Comparison of ENCODE assay signal across 10 cellular contexts in genomic region chr2:10544252-10544651, GRCh38.
DNase-seq lines count a peak whose midpoint lies in the region; ATAC-seq and TF ChIP-seq lines count a peak whose summit lies in the region.
"Had no signal": no experiment of that assay in that cellular context is flagged by ENCODE, and none has a peak within 500 bp of the region (broad histone marks: within the 10 kb centered on the region; RNA-seq: fewer than 3 reads in every experiment).

No MANE protein-coding gene starts in this region.

- DNase-seq in GM13977 (ENCODE audit: low spot score) (peak; percentile 60), NOMO-1 (lab: John Stamatoyannopoulos, UW; ENCODE audit: unreplicated experiment in 2 of 2) (peak; percentile 76 to 87), GM19238 (ENCODE audit: insufficient read length, low spot score) (no peak), chondrocyte (ENCODE audit: low spot score) (no peak)
- peak; percentile 33 for DNase-seq in activated gamma-delta T cell treated with anti-CD3 and anti-CD28 coated beads, Interleukin-2, amount 50 U/mL, for 16 hours (ENCODE audit: low read depth)
- peak; percentile 75 for DNase-seq in natural killer cell treated with Interleukin-12 subunit alpha and Interleukin-12 subunit beta and Interleukin-15 and Interleukin-18, amount 100 ng/mL, for 72 hours (ENCODE audit: low spot score)
- DNase-seq: caudate nucleus; NCI-H2081; stimulated activated CD4-positive, alpha-beta T cell treated with anti-CD3 and anti-CD28 coated beads, Interleukin-2, amount 100 ng/mL, for 48 hours had no signal

- H3K27ac Mint-ChIP-seq in natural killer cell treated with Interleukin-12 subunit alpha and Interleukin-12 subunit beta and Interleukin-15 and Interleukin-18, amount 100 ng/mL, for 72 hours = peak overlapping the region in 1 of 2 donors; percentile 7
- H3K27ac Mint-ChIP-seq in chondrocyte (ENCODE audit: unreplicated experiment) = no peak overlapping the region

- peaks cover 5 to 20% of the 10 kb centered on the region in 2 donors for H3K4me1 Mint-ChIP-seq in natural killer cell treated with Interleukin-12 subunit alpha and Interleukin-12 subunit beta and Interleukin-15 and Interleukin-18, amount 100 ng/mL, for 72 hours (ENCODE audit: low read depth in 2 of 2)
- H3K4me1 Mint-ChIP-seq in chondrocyte (ENCODE audit: low read depth) = peaks cover 7% of the 10 kb centered on the region

- peak overlapping the region; percentile 48 for H3K4me3 Mint-ChIP-seq in natural killer cell treated with Interleukin-12 subunit alpha and Interleukin-12 subunit beta and Interleukin-15 and Interleukin-18, amount 100 ng/mL, for 72 hours
- H3K4me3 Mint-ChIP-seq in chondrocyte (ENCODE audit: unreplicated experiment) = no peak overlapping the region

- in situ Hi-C loops in GM13977 (cut with MboI; ENCODE audit: low pct_unique_long_range_greater_than_20kb, low sequenced_read_pairs, unreplicated experiment) = no loop called here

- TF ChIP-seq CTCF in GM13977 (IDR thresholded peaks at IDR 0.05; ENCODE audit: extremely low read depth, insufficient read depth, missing control alignments) = no peak
- TF ChIP-seq CTCF in chondrocyte (IDR thresholded peaks at IDR 0.05) = no peak

- ATAC-seq in natural killer cell treated with Interleukin-12 subunit alpha and Interleukin-12 subunit beta and Interleukin-15 and Interleukin-18, amount 100 ng/mL, for 72 hours = peak; percentile 91 to 94
- no peak for ATAC-seq in GM21381 (IDR thresholded peaks at IDR 0.05; ENCODE audit: unreplicated experiment)

- no peaks in the 10 kb centered on the region for H3K9me3 Mint-ChIP-seq in natural killer cell treated with Interleukin-12 subunit alpha and Interleukin-12 subunit beta and Interleukin-15 and Interleukin-18, amount 100 ng/mL, for 72 hours
- H3K9me3 Mint-ChIP-seq in chondrocyte (ENCODE audit: low read depth) = no peaks in the 10 kb centered on the region

- peaks cover 6 to 21% of the 10 kb centered on the region in 2 donors for H3K27me3 Mint-ChIP-seq in natural killer cell treated with Interleukin-12 subunit alpha and Interleukin-12 subunit beta and Interleukin-15 and Interleukin-18, amount 100 ng/mL, for 72 hours
- peaks cover 9% of the 10 kb centered on the region for H3K27me3 Mint-ChIP-seq in chondrocyte (ENCODE audit: low read depth)

- no peaks in the 10 kb centered on the region for H3K36me3 Mint-ChIP-seq in natural killer cell treated with Interleukin-12 subunit alpha and Interleukin-12 subunit beta and Interleukin-15 and Interleukin-18, amount 100 ng/mL, for 72 hours
- H3K36me3 Mint-ChIP-seq in chondrocyte (ENCODE audit: low read depth) = no peaks in the 10 kb centered on the region

Comparison
In these comparisons a context has a peak if more than half of its experiments do, and no peak if none do; other contexts are left out.
1. DNase-seq: peak in GM13977 (single experiment), NOMO-1 (2 of 2), activated gamma-delta T cell treated with anti-CD3 and anti-CD28 coated beads, Interleukin-2, amount 50 U/mL, for 16 hours (single experiment) and natural killer cell treated with Interleukin-12 subunit alpha and Interleukin-12 subunit beta and Interleukin-15 and Interleukin-18, amount 100 ng/mL, for 72 hours (single experiment); none in GM19238 (single experiment) and chondrocyte (single experiment).